ENCODE assay signal across 8 cellular contexts in genomic region chr10:122954731-122955050, GRCh38. TPM values are rescaled to one million over a fixed set of nuclear protein-coding genes. Genes with fewer than 3 reads are reported as not detected.
A peak's percentile ranks its signal among the peaks of the same experiment; 100 is the strongest.
DNase-seq lines count a peak whose midpoint lies in the region; ATAC-seq, FAIRE-seq and TF ChIP-seq lines count a peak whose summit lies in the region.

No MANE protein-coding gene starts in this region.

- H3K4me1 ChIP-seq in adipocyte (ENCODE audit: control insufficient read depth, insufficient read depth, low read length), result peaks cover 12% of the 10 kb centered on the region
- H3K4me1 ChIP-seq in right lobe of liver, result peaks cover 0 to 13% (median 0%) of the 10 kb centered on the region in 4 donors
- peaks cover 0 to 27% (median 14%) of the 10 kb centered on the region in 4 donors for H3K4me1 ChIP-seq in tibial artery

- peaks cover 4% of the 10 kb centered on the region for H3K36me3 ChIP-seq in adipocyte (ENCODE audit: control insufficient read depth, insufficient read depth, low read length, severe bottlenecking)
- H3K36me3 ChIP-seq in right lobe of liver, result peaks cover 0 to 2% (median 0%) of the 10 kb centered on the region in 4 donors
- H3K36me3 ChIP-seq in tibial artery, result peaks cover 0 to 4% (median 0%) of the 10 kb centered on the region in 3 donors

- intact Hi-C loops in right lobe of liver (cut with DNase I), result no loop called here
- intact Hi-C loops in tibial artery (cut with DNase I; ENCODE audit: low total_unique reads), result loop anchor here (10.0 kb wide), 1 partner anchor 60 kb away; no protein-coding TSS in a partner anchor

- peaks cover 7% of the 10 kb centered on the region for H3K9me3 ChIP-seq in adipocyte (ENCODE audit: control insufficient read depth, low read length)
- no peaks in the 10 kb centered on the region for H3K9me3 ChIP-seq in right lobe of liver
- no peaks in the 10 kb centered on the region for H3K9me3 ChIP-seq in tibial artery

- H3K27me3 ChIP-seq in adipocyte (replicated peaks; ENCODE audit: control insufficient read depth, insufficient read depth, low read length) (no peaks in the 10 kb centered on the region), right lobe of liver (no peaks in the 10 kb centered on the region), tibial artery (no peaks in the 10 kb centered on the region)

- no peak overlapping the region for H3K9ac ChIP-seq in adipocyte (ENCODE audit: low read length)

- peaks cover 4% of the 10 kb centered on the region for H3K9me3 Mint-ChIP-seq in activated T-cell treated with anti-CD3 and anti-CD28 coated beads, Interleukin-2, amount 50 U/mL, for 4 hours

- DNase-seq in activated T-cell treated with anti-CD3 and anti-CD28 coated beads, Interleukin-2, amount 50 U/mL, for 4 hours, result no peak
- DNase-seq in activated T-cell treated with anti-CD3 and anti-CD28 coated beads, Interleukin-2, amount 50 U/mL, for 1 hour, result no peak
- DNase-seq in adipocyte (ENCODE audit: low read depth) (no peak), right lobe of liver (peak in 1 of 3 donors; percentile 57), tibial artery (peak in 1 of 2 donors; percentile 64), frontal cortex (ENCODE audit: low spot score in 2 of 2) (no peak), NCI-H2227 (lab: John Stamatoyannopoulos, UW; ENCODE audit: unreplicated experiment) (no peak)

- H3K4me3 Mint-ChIP-seq in activated T-cell treated with anti-CD3 and anti-CD28 coated beads, Interleukin-2, amount 50 U/mL, for 4 hours, result peak overlapping the region; percentile 87

- peak overlapping the region; percentile 92 for H3K4me3 ChIP-seq in adipocyte (ENCODE audit: low read length)
- H3K4me3 ChIP-seq in right lobe of liver, result peak overlapping the region in 2 of 3 donors; percentile 82 to 90
- H3K4me3 ChIP-seq in tibial artery, result peak overlapping the region; percentile 74 to 88

- peaks cover 29% of the 10 kb centered on the region for H3K4me1 Mint-ChIP-seq in activated T-cell treated with anti-CD3 and anti-CD28 coated beads, Interleukin-2, amount 50 U/mL, for 4 hours (ENCODE audit: low read depth)

- ATAC-seq in activated T-cell treated with anti-CD3 and anti-CD28 coated beads, Interleukin-2, amount 50 U/mL, for 4 hours, result no peak
- ATAC-seq in right lobe of liver, result no peak
- no peak for ATAC-seq in HG03520 (IDR thresholded peaks at IDR 0.05; ENCODE audit: unreplicated experiment)

- no peak for TF ChIP-seq POLR2A in right lobe of liver (IDR thresholded peaks at IDR 0.05)

- H3K27ac ChIP-seq in right lobe of liver, result no peak overlapping the region
- H3K27ac ChIP-seq in tibial artery, result peak overlapping the region in 1 of 2 donors; percentile 11

- no peak for FAIRE-seq in frontal cortex (lab: Jason Lieb, UNC)

- 74% methylated on average over 9 of the region's 13 CpGs for WGBS in right lobe of liver (ENCODE audit: insufficient coverage, low coverage, low lambda C conversion rate, missing lambda C conversion rate)

- no peak for TF ChIP-seq CTCF in right lobe of liver (IDR thresholded peaks at IDR 0.05)
- no peak for TF ChIP-seq CTCF in tibial artery (IDR thresholded peaks at IDR 0.05)

- H3K36me3 Mint-ChIP-seq in activated T-cell treated with anti-CD3 and anti-CD28 coated beads, Interleukin-2, amount 50 U/mL, for 4 hours (ENCODE audit: insufficient read depth), result peaks cover 11% of the 10 kb centered on the region

- H3K27me3 Mint-ChIP-seq in activated T-cell treated with anti-CD3 and anti-CD28 coated beads, Interleukin-2, amount 50 U/mL, for 4 hours (ENCODE audit: low read depth), result no peaks in the 10 kb centered on the region

RNA-seq across cellular contexts. Expression of gene C10orf88, which starts 0.7 kb away (rescaled TPM):
- 1 to 10 TPM; 6.3 to 9.8 (median 9.6) TPM for total RNA-seq in activated T-cell treated with anti-CD3 and anti-CD28 coated beads, Interleukin-2, amount 50 U/mL, for 4 hours
- total RNA-seq in right lobe of liver (1 to 10 TPM; 2.0 to 4.5 (median 3.3) TPM), frontal cortex (34.6 TPM)

RNA-seq across cellular contexts. Expression of gene PSTK, which starts 25.5 kb away (rescaled TPM):
- 1 to 10 TPM; 5.3 to 6.3 (median 6.1) TPM for total RNA-seq in activated T-cell treated with anti-CD3 and anti-CD28 coated beads, Interleukin-2, amount 50 U/mL, for 4 hours
- total RNA-seq in right lobe of liver, result 1 to 10 TPM; 3.0 to 6.9 (median 4.0) TPM
- total RNA-seq in frontal cortex, result 9.8 TPM

RNA-seq across cellular contexts. Expression of gene FAM24A, which starts 44.3 kb away (rescaled TPM):
- not detected for total RNA-seq in activated T-cell treated with anti-CD3 and anti-CD28 coated beads, Interleukin-2, amount 50 U/mL, for 4 hours
- total RNA-seq in right lobe of liver (not detected), frontal cortex (not detected)

RNA-seq across cellular contexts. Expression of gene IKZF5, which starts 53.9 kb away (rescaled TPM):
- 10 to 100 TPM; 18.2 to 29.6 (median 21.0) TPM for total RNA-seq in activated T-cell treated with anti-CD3 and anti-CD28 coated beads, Interleukin-2, amount 50 U/mL, for 4 hours
- total RNA-seq in right lobe of liver (10 to 100 TPM in 2 of 6 experiments, 1 to 10 TPM in 4; 4.1 to 15.8 (median 8.3) TPM), frontal cortex (9.8 TPM)

RNA-seq across cellular contexts. Expression of gene ACADSB, which starts 54.1 kb away (rescaled TPM):
- 10 to 100 TPM; 21.8 to 25.9 (median 22.9) TPM for total RNA-seq in activated T-cell treated with anti-CD3 and anti-CD28 coated beads, Interleukin-2, amount 50 U/mL, for 4 hours
- total RNA-seq in right lobe of liver (100 to 1,000 TPM in 4 of 6 experiments, 10 to 100 TPM in 2; 73.6 to 591 (median 273) TPM), frontal cortex (14.3 TPM)
